ENCODE assay signal across 8 cellular contexts in the genomic region with DNA sequence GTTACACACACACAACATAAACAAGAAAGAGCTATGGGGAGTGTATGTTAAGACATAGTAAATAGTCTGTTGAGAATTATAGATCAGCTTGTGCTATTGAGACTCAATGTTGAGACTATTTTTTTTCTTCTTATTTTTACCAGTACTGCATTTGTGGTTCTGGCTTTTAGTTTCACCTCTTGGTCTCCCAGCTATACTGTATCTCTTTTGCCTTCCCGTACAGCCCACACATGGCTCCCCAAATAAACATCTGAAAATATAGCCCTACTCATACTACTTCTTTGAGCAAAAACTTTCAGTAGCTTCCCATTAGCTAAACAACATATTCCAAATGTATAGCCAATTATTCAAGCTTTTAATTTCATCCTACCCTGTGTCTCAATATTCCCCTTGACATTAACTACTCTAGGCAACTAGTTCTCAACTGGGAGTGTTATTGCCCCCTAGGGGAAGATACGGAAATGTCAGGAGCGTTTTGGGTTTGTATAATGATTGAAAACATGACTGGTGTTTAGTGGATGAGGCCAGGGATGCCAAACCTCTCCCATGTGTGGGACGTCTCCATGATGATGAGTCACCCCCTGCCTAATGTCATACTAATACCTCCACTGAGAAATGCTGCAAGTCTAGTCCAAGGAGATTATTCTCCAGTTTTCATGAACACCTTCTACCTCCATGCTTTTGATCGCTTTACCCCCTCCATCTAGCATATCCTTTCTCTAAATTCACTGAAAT. TPM values are rescaled to one million over a fixed set of nuclear protein-coding genes. Genes with fewer than 3 reads are reported as not detected.
DNase-seq lines count a peak whose midpoint lies in the region; ATAC-seq and TF ChIP-seq lines count a peak whose summit lies in the region.

No MANE protein-coding gene starts in this region.

- WGBS in adrenal gland, 4 donors = 38 to 42% (median 40%) methylated on average over 5 of the region's 5 CpGs
- WGBS in transverse colon (ENCODE audit: low coverage in 1 of 2), 2 donors = 40 to 65% methylated on average over 3 to 5 of the region's 5 CpGs

- no peaks in the 10 kb centered on the region for H3K27me3 ChIP-seq in adrenal gland
- H3K27me3 ChIP-seq in transverse colon = peaks cover 3% of the 10 kb centered on the region

- H3K36me3 ChIP-seq in adrenal gland (replicated peaks in 1 of 2) (no peaks in the 10 kb centered on the region), transverse colon (no peaks in the 10 kb centered on the region)

- ATAC-seq in GM18505 (IDR thresholded peaks at IDR 0.05; ENCODE audit: unreplicated experiment) (peak; percentile 78), HG02759 (IDR thresholded peaks at IDR 0.05; ENCODE audit: unreplicated experiment) (peak; percentile 84)

- H3K27ac ChIP-seq in C4-2B = no peak overlapping the region
- H3K27ac ChIP-seq in adrenal gland = no peak overlapping the region
- H3K27ac ChIP-seq in transverse colon = no peak overlapping the region

- no peak for TF ChIP-seq EP300 in transverse colon (IDR thresholded peaks at IDR 0.05; ENCODE audit: low read depth)

- H3K4me1 ChIP-seq in adrenal gland (replicated peaks in 1 of 2) (no peaks in the 10 kb centered on the region), transverse colon (no peaks in the 10 kb centered on the region)

- peak; percentile 81 for TF ChIP-seq CTCF in C4-2B (conservative IDR thresholded peaks at IDR 0.05)
- TF ChIP-seq CTCF in adrenal gland (IDR thresholded peaks at IDR 0.05) = peak; percentile 47 to 61 (median 55)
- TF ChIP-seq CTCF in transverse colon (IDR thresholded peaks at IDR 0.05) = peak; percentile 40 to 50 (median 41)

- in situ Hi-C loops in transverse colon (cut with MboI; ENCODE audit: low pct_ligation_motif_present in 1 of 4, low pct_unique_long_range_greater_than_20kb in 1 of 4, low sequenced_read_pairs in 3 of 4) = loop anchor here in 1 of 4 donors (25.0 kb wide), 1 partner anchor 331 kb away; no protein-coding TSS in a partner anchor

- H3K9me3 ChIP-seq in adrenal gland (replicated peaks in 1 of 3) (no peaks in the 10 kb centered on the region), transverse colon (no peaks in the 10 kb centered on the region)

- DNase-seq in NCI-H1694 (lab: John Stamatoyannopoulos, UW) (peak; percentile 35), adrenal gland (peak; percentile 19 to 58 (median 44)), inferior parietal cortex (ENCODE audit: extremely low spot score) (peak; percentile 59), transverse colon (peak; percentile 7), COR-L47 (lab: John Stamatoyannopoulos, UW) (no peak)

- intact Hi-C loops in adrenal gland (cut with DNase I) = loop anchor here in 1 of 2 donors (10.0 kb wide), 1 partner anchor 328 kb away; no protein-coding TSS in a partner anchor
- intact Hi-C loops in transverse colon (cut with DNase I; ENCODE audit: low total_unique reads) = no loop called here

- TF ChIP-seq POLR2A in GM18505 (IDR thresholded peaks at IDR 0.05; ENCODE audit: borderline replicate concordance, extremely low read depth, insufficient read depth, insufficient read length) = no peak
- no peak for TF ChIP-seq POLR2A in adrenal gland (IDR thresholded peaks at IDR 0.05)
- TF ChIP-seq POLR2A in transverse colon (IDR thresholded peaks at IDR 0.05) = no peak

- H3K4me3 ChIP-seq in adrenal gland (no peak overlapping the region), transverse colon (no peak overlapping the region)

RNA-seq across cellular contexts. Expression of gene RPE65, which starts 6.8 kb away (rescaled TPM):
- total RNA-seq in adrenal gland (not detected), transverse colon (not detected)
- polyA plus RNA-seq in adrenal gland = not detected

RNA-seq across cellular contexts. Expression of gene DEPDC1, which starts 53.9 kb away (rescaled TPM):
- total RNA-seq in adrenal gland = 1 to 10 TPM in 2 of 8 donors, under 1 TPM in 6; 0.28 to 1.7 (median 0.58) TPM
- polyA plus RNA-seq in adrenal gland = under 1 TPM in 2 of 3 donors, not detected in 1; 0.03 to 0.95 TPM
- 1 to 10 TPM in 3 of 4 donors, not detected in 1; 1.7 to 2.8 (median 2.7) TPM for total RNA-seq in transverse colon
